ENCODE assay signal across 21 cellular contexts in the genomic region with DNA sequence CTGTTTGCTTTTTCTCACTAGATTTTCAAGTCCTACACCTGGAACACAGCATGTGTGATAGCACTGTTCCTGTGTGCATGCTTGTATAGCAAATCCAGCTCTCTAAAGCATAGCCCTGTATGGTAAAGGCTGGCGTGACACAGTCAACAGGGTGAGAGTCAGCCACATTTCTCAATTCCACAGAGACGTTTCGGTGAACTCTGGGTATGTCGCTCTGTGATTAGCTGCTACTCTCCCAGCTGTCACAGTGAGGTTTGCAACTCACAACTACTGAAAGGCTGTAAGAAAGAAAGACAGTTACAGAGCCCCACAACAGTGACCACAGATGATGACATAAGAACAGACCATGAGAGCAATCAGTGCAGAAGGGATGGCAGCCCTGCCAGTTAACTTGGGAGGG.
DNase-seq lines count a peak whose midpoint lies in the region; ATAC-seq and TF ChIP-seq lines count a peak whose summit lies in the region.
"Had no signal": no experiment of that assay in that cellular context is flagged by ENCODE, and none has a peak within 500 bp of the region (broad histone marks: within the 10 kb centered on the region; RNA-seq: fewer than 3 reads in every experiment).

No MANE protein-coding gene starts in this region.

- H2AFZ ChIP-seq in DND-41 (ENCODE audit: low read depth, low read length): no peak overlapping the region
- H2AFZ ChIP-seq: PC-9 had no signal

- H3K27me3 ChIP-seq in DND-41 (ENCODE audit: insufficient read depth, low read length, poor library complexity) (no peaks in the 10 kb centered on the region), Caco-2 (replicated peaks; ENCODE audit: control insufficient read depth, insufficient read depth, low read length) (no peaks in the 10 kb centered on the region)
- no peaks in the 10 kb centered on the region for H3K27me3 ChIP-seq in naive thymus-derived CD4-positive, alpha-beta T cell (ENCODE audit: control insufficient read depth in 2 of 2, insufficient read depth in 2 of 2, low read length in 2 of 2)
- H3K27me3 ChIP-seq: MG63, SJCRH30 had no signal

- DNase-seq in DND-41: peak; percentile 15
- peak; percentile 13 for DNase-seq in NB4 (ENCODE audit: low read depth)
- DNase-seq in naive thymus-derived CD4-positive, alpha-beta T cell: no peak
- DNase-seq in anterior cingulate cortex (lab: John Stamatoyannopoulos, UW): no peak
- DNase-seq in HFFc6: no peak
- DNase-seq in Caco-2: no peak
- DNase-seq: DMS153, KBM-7, MG63, NCI-H1092 treated with DMSO at 0.1 percent for 48 hours, NCI-H146, NCI-H1930, NCI-H2107, NCI-H446, NCI-H524 treated with DMSO at 0.1 percent for 48 hours, NCI-H82, PC-9, SJCRH30 had no signal

- no peaks in the 10 kb centered on the region for H3K9me3 Mint-ChIP-seq in naive thymus-derived CD4-positive, alpha-beta T cell
- H3K9me3 Mint-ChIP-seq in HFFc6 (no peaks in the 10 kb centered on the region), Caco-2 (ENCODE audit: unreplicated experiment) (no peaks in the 10 kb centered on the region)

- H3K36me3 ChIP-seq in DND-41 (ENCODE audit: insufficient read depth, low read length): no peaks in the 10 kb centered on the region
- no peaks in the 10 kb centered on the region for H3K36me3 ChIP-seq in naive thymus-derived CD4-positive, alpha-beta T cell (ENCODE audit: control insufficient read depth in 2 of 3, insufficient read depth in 3 of 3, low read length in 3 of 3)
- no peaks in the 10 kb centered on the region for H3K36me3 ChIP-seq in Caco-2 (ENCODE audit: control insufficient read depth, insufficient read depth, low read length)
- H3K36me3 ChIP-seq: MG63, SJCRH30 had no signal

- CTCF ChIA-PET in naive thymus-derived CD4-positive, alpha-beta T cell (lab: Charles Lee): interaction anchor here (1.1 to 1.4 kb wide), 2 partner anchors 11 kb away, joined by 3 to 5 read pairs; no protein-coding TSS in a partner anchor
- CTCF ChIA-PET in Caco-2 (lab: Charles Lee): no interaction called here

- H4K20me1 ChIP-seq in DND-41 (ENCODE audit: insufficient read depth, low read length): no peaks in the 10 kb centered on the region

- no peaks in the 10 kb centered on the region for H3K9me3 ChIP-seq in DND-41 (ENCODE audit: insufficient read depth, low read length, severe bottlenecking)
- no peaks in the 10 kb centered on the region for H3K9me3 ChIP-seq in naive thymus-derived CD4-positive, alpha-beta T cell (ENCODE audit: control insufficient read depth in 2 of 3, low read length in 3 of 3)
- H3K9me3 ChIP-seq in Caco-2: no peaks in the 10 kb centered on the region
- H3K9me3 ChIP-seq: MG63, SJCRH30 had no signal

- H3K79me2 ChIP-seq in DND-41 (ENCODE audit: insufficient read depth, low read length): no peaks in the 10 kb centered on the region

- H3K4me1 ChIP-seq in DND-41 (ENCODE audit: insufficient read depth, low read length) (peaks cover 8% of the 10 kb centered on the region), Caco-2 (no peaks in the 10 kb centered on the region)
- H3K4me1 ChIP-seq in naive thymus-derived CD4-positive, alpha-beta T cell (ENCODE audit: control insufficient read depth in 2 of 2, insufficient read depth in 2 of 2, low read length in 2 of 2): no peaks in the 10 kb centered on the region

- H3K27ac Mint-ChIP-seq in naive thymus-derived CD4-positive, alpha-beta T cell: no peak overlapping the region
- H3K27ac Mint-ChIP-seq in HFFc6 (no peak overlapping the region), Caco-2 (ENCODE audit: unreplicated experiment) (no peak overlapping the region)

- 0 out of 2 replicates have a peak overlapping the region, but pooled peaks have one; percentile 29 for H3K27ac ChIP-seq in DND-41 (ENCODE audit: low read length)
- no peak overlapping the region for H3K27ac ChIP-seq in naive thymus-derived CD4-positive, alpha-beta T cell (ENCODE audit: low read depth, low read length)
- H3K27ac ChIP-seq: PC-9, SJCRH30 had no signal

- TF ChIP-seq CTCF in DND-41 (IDR thresholded peaks at IDR 0.05; ENCODE audit: borderline replicate concordance, extremely low read depth, low read length, poor library complexity, severe bottlenecking): no peak
- no peak for TF ChIP-seq CTCF in NB4 (IDR thresholded peaks at IDR 0.05; ENCODE audit: low read depth, low read length)
- TF ChIP-seq CTCF in HFFc6 (IDR thresholded peaks at IDR 0.05): no peak
- no peak for TF ChIP-seq CTCF in Caco-2 (IDR thresholded peaks at IDR 0.05; ENCODE audit: insufficient read depth in 1 of 2, low read depth in 1 of 2, low read length in 1 of 2, severe bottlenecking in 1 of 2, unreplicated experiment in 1 of 2)

- no TSS peak for BruUV-seq in Caco-2 (replicated peaks; lab: Mats Ljungman, UMichigan)

- H3K4me2 ChIP-seq in DND-41 (ENCODE audit: insufficient read depth, low read length): no peak overlapping the region
- H3K4me2 ChIP-seq: PC-9 had no signal

- no peak overlapping the region for H3K9ac ChIP-seq in DND-41 (ENCODE audit: low read depth, low read length)

- H3K4me1 Mint-ChIP-seq in naive thymus-derived CD4-positive, alpha-beta T cell: no peaks in the 10 kb centered on the region
- H3K4me1 Mint-ChIP-seq in HFFc6 (ENCODE audit: low read depth) (peaks cover 33% of the 10 kb centered on the region), Caco-2 (ENCODE audit: low read depth, unreplicated experiment) (no peaks in the 10 kb centered on the region)

- no peak for TF ChIP-seq POLR2A in NB4 (IDR thresholded peaks at IDR 0.05; ENCODE audit: extremely low read depth, insufficient read length)

- H3K27me3 Mint-ChIP-seq in naive thymus-derived CD4-positive, alpha-beta T cell: peaks cover 0 to 23% (median 9%) of the 10 kb centered on the region in 5 donors
- H3K27me3 Mint-ChIP-seq in HFFc6 (ENCODE audit: insufficient read depth): no peaks in the 10 kb centered on the region
- no peaks in the 10 kb centered on the region for H3K27me3 Mint-ChIP-seq in Caco-2 (ENCODE audit: insufficient read depth, unreplicated experiment)

- H3K4me3 ChIP-seq in DND-41 (ENCODE audit: low read depth in 1 of 2, low read length in 2 of 2): no peak overlapping the region
- no peak overlapping the region for H3K4me3 ChIP-seq in NB4 (ENCODE audit: low read depth, low read length)
- H3K4me3 ChIP-seq in naive thymus-derived CD4-positive, alpha-beta T cell (ENCODE audit: low read length): no peak overlapping the region
- no peak overlapping the region for H3K4me3 ChIP-seq in Caco-2 (ENCODE audit: low read depth, low read length)
- H3K4me3 ChIP-seq: MG63, PC-9, SJCRH30 had no signal

- POLR2A ChIA-PET in naive thymus-derived CD4-positive, alpha-beta T cell (lab: Charles Lee): no interaction called here
- POLR2A ChIA-PET in Caco-2 (lab: Charles Lee): no interaction called here

- no peak overlapping the region for H3K4me3 Mint-ChIP-seq in naive thymus-derived CD4-positive, alpha-beta T cell
- H3K4me3 Mint-ChIP-seq in HFFc6: no peak overlapping the region
- no peak overlapping the region for H3K4me3 Mint-ChIP-seq in Caco-2 (ENCODE audit: unreplicated experiment)

- intact Hi-C loops in naive thymus-derived CD4-positive, alpha-beta T cell (cut with micrococcal nuclease): loop anchor here in 1 of 2 donors (10.0 kb wide), 3 partner anchors 248 to 1638 kb away; partner anchors contain the start of gene LRRN3
- intact Hi-C loops in Caco-2 (cut with micrococcal nuclease; ENCODE audit: unreplicated experiment): loop anchor here (10.0 kb wide), 1 partner anchor 1138 kb away; no protein-coding TSS in a partner anchor

- no peaks in the 10 kb centered on the region for H3K36me3 Mint-ChIP-seq in naive thymus-derived CD4-positive, alpha-beta T cell
- H3K36me3 Mint-ChIP-seq in HFFc6 (ENCODE audit: low read depth) (no peaks in the 10 kb centered on the region), Caco-2 (ENCODE audit: insufficient read depth, unreplicated experiment) (no peaks in the 10 kb centered on the region)

- ATAC-seq in DND-41 (ENCODE audit: insufficient read depth, low read depth) (peak; percentile 36), HG02798 (IDR thresholded peaks at IDR 0.05; ENCODE audit: poor library complexity, unreplicated experiment) (peak; percentile 74)
- ATAC-seq in naive thymus-derived CD4-positive, alpha-beta T cell: peak; percentile 13
- ATAC-seq: Right ventricle myocardium inferior, SK-N-SH treated with all-trans-retinoic acid at 6 μM for 48 hours had no signal

Comparison
In these comparisons a context has a peak if more than half of its experiments do, and no peak if none do; other contexts are left out.
1. ATAC-seq: peak in every context shown above with its lines; median percentile 74 in HG02798; 36 in DND-41; 13 in naive thymus-derived CD4-positive, alpha-beta T cell.
2. DNase-seq: peak in DND-41 (single experiment) and NB4 (single experiment); none in naive thymus-derived CD4-positive, alpha-beta T cell (0 of 9), anterior cingulate cortex (0 of 58), HFFc6 (single experiment) and Caco-2 (0 of 2).